In the genomic region with DNA sequence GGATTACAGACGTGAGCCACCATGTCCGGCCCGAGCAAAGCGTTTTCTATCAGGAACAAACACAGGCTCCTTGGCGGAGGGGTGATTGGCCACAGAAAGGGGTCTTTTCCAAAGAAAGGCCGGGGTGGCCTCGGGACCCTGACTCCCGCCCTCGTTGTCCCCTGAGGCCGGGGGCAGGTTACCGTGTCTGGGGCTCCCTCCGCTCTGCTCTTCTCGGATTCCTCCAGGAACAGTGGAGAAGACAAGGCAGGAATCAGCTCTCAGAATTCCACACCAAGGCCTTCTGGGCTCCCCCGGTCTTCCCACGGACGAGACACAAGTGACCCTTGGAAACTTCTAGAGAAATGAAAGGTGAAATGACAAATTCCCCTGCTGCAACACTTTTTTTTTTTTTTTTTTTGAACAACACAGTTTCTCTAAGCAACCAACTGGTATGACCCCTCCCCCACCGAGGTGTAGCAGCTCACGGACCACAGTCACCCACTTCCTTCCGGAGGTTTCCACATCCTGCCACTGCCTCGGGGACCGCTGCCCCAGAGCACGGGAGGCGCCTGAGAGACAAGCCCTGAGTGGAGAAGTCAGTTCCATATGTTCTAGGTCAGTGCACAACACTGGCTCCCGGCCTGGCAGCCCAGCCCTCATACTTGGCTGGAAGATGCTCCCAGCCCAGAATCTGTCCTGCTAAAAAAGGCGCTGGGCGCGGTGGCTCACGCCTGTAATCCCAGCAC, we compare ENCODE assay signal across 10 cellular contexts. TPM values are rescaled to one million over a fixed set of nuclear protein-coding genes. Genes with fewer than 3 reads are reported as not detected.
DNase-seq lines count a peak whose midpoint lies in the region; ATAC-seq, FAIRE-seq and TF ChIP-seq lines count a peak whose summit lies in the region.
"Had no signal": no experiment of that assay in that cellular context is flagged by ENCODE, and none has a peak within 500 bp of the region (broad histone marks: within the 10 kb centered on the region; RNA-seq: fewer than 3 reads in every experiment).

No MANE protein-coding gene starts in this region.

- POLR2A ChIA-PET in WTC11 (lab: Charles Lee), result no interaction called here

- no peaks in the 10 kb centered on the region for H3K36me3 Mint-ChIP-seq in WTC11
- peaks cover 50% of the 10 kb centered on the region for H3K36me3 Mint-ChIP-seq in stimulated activated naive CD8-positive, alpha-beta T cell treated with anti-CD3 and anti-CD28 coated beads, Interleukin-15, Interleukin-2, amounts not matched to agents 100 ng/mL and 50 ng/mL, for 24 hours (ENCODE audit: low read depth)

- DNase-seq in WTC11 (ENCODE audit: low spot score), result no peak
- peak; percentile 8 for DNase-seq in bronchial epithelial cell (ENCODE audit: low read depth)
- no peak for DNase-seq in DMS153 treated with DMSO at 0.1 percent for 48 hours (lab: John Stamatoyannopoulos, UW; ENCODE audit: unreplicated experiment)
- no peak for DNase-seq in NCI-H510A (lab: John Stamatoyannopoulos, UW)
- DNase-seq: IMR-90 had no signal

- FAIRE-seq in bronchial epithelial cell (lab: Jason Lieb, UNC), result no peak

- peaks cover 15% of the 10 kb centered on the region for H3K4me1 Mint-ChIP-seq in WTC11
- H3K4me1 Mint-ChIP-seq in stimulated activated naive CD8-positive, alpha-beta T cell treated with anti-CD3 and anti-CD28 coated beads, Interleukin-15, Interleukin-2, amounts not matched to agents 100 ng/mL and 50 ng/mL, for 24 hours (ENCODE audit: low read depth), result peaks cover 76% of the 10 kb centered on the region

- no peaks in the 10 kb centered on the region for H3K9me3 ChIP-seq in mucosa of rectum (ENCODE audit: control insufficient read depth in 2 of 2, low read length in 2 of 2)
- H3K9me3 ChIP-seq: tibial artery had no signal

- peak; percentile 30 for ATAC-seq in GM18519 (IDR thresholded peaks at IDR 0.05; ENCODE audit: low FRiP score, unreplicated experiment)
- peak; percentile 30 for ATAC-seq in HG03378 (IDR thresholded peaks at IDR 0.05; ENCODE audit: unreplicated experiment)
- ATAC-seq in WTC11, result no peak

- no peak for TF ChIP-seq CTCF in WTC11 (IDR thresholded peaks at IDR 0.05)
- no peak for TF ChIP-seq CTCF in bronchial epithelial cell (IDR thresholded peaks at IDR 0.05; ENCODE audit: insufficient read depth, low read length, severe bottlenecking)

- H3K27ac Mint-ChIP-seq in WTC11, result peak overlapping the region; percentile 91
- peak overlapping the region; percentile 98 for H3K27ac Mint-ChIP-seq in stimulated activated naive CD8-positive, alpha-beta T cell treated with anti-CD3 and anti-CD28 coated beads, Interleukin-15, Interleukin-2, amounts not matched to agents 100 ng/mL and 50 ng/mL, for 24 hours

- no peaks in the 10 kb centered on the region for H3K27me3 Mint-ChIP-seq in WTC11 (ENCODE audit: low read depth)
- peaks cover 3% of the 10 kb centered on the region for H3K27me3 Mint-ChIP-seq in stimulated activated naive CD8-positive, alpha-beta T cell treated with anti-CD3 and anti-CD28 coated beads, Interleukin-15, Interleukin-2, amounts not matched to agents 100 ng/mL and 50 ng/mL, for 24 hours

- CTCF ChIA-PET in WTC11 (lab: Charles Lee), result interaction anchor here (0.7 kb wide), 2 partner anchors 97 to 259 kb away, joined by 3 read pairs; no protein-coding TSS in a partner anchor

- no peaks in the 10 kb centered on the region for H3K9me3 Mint-ChIP-seq in WTC11
- H3K9me3 Mint-ChIP-seq in stimulated activated naive CD8-positive, alpha-beta T cell treated with anti-CD3 and anti-CD28 coated beads, Interleukin-15, Interleukin-2, amounts not matched to agents 100 ng/mL and 50 ng/mL, for 24 hours, result no peaks in the 10 kb centered on the region

- no peak overlapping the region for H3K4me3 Mint-ChIP-seq in WTC11
- peak overlapping the region; percentile 93 for H3K4me3 Mint-ChIP-seq in stimulated activated naive CD8-positive, alpha-beta T cell treated with anti-CD3 and anti-CD28 coated beads, Interleukin-15, Interleukin-2, amounts not matched to agents 100 ng/mL and 50 ng/mL, for 24 hours

- H3K36me3 ChIP-seq in bronchial epithelial cell (ENCODE audit: control insufficient read depth, insufficient read depth, low read length) (peaks cover 13% of the 10 kb centered on the region), mucosa of rectum (ENCODE audit: control insufficient read depth in 2 of 2, insufficient read depth in 2 of 2, low read length in 2 of 2) (peaks cover 3 to 20% of the 10 kb centered on the region in 2 donors)

- peak overlapping the region; percentile 75 to 78 for H3K27ac ChIP-seq in mucosa of rectum (ENCODE audit: low read depth in 2 of 2, low read length in 2 of 2)
- H3K27ac ChIP-seq: tibial artery had no signal

- no peaks in the 10 kb centered on the region for H3K27me3 ChIP-seq in bronchial epithelial cell (ENCODE audit: control insufficient read depth, insufficient read depth, low read length)
- no peaks in the 10 kb centered on the region for H3K27me3 ChIP-seq in mucosa of rectum (ENCODE audit: control insufficient read depth in 2 of 2, insufficient read depth in 2 of 2, low read length in 2 of 2)
- H3K27me3 ChIP-seq: tibial artery had no signal

- peaks cover 15 to 25% of the 10 kb centered on the region in 2 donors for H3K4me1 ChIP-seq in mucosa of rectum (ENCODE audit: control insufficient read depth in 2 of 2, insufficient read depth in 2 of 2, low read length in 2 of 2)

- H3K9ac ChIP-seq in mucosa of rectum (ENCODE audit: low read depth in 1 of 2, low read length in 2 of 2), result peak overlapping the region; percentile 10 to 47

- H3K4me3 ChIP-seq in bronchial epithelial cell (ENCODE audit: low read depth, low read length) (no peak overlapping the region), mucosa of rectum (ENCODE audit: low read length in 2 of 2) (peak overlapping the region; percentile 55 to 74)
- H3K4me3 ChIP-seq: tibial artery had no signal

TF ChIP-seq in WTC11, 78 proteins besides CTCF, POLR2A, EP300 and RAD21 (continues in another document):
- TF ChIP-seq, protein P1, sequence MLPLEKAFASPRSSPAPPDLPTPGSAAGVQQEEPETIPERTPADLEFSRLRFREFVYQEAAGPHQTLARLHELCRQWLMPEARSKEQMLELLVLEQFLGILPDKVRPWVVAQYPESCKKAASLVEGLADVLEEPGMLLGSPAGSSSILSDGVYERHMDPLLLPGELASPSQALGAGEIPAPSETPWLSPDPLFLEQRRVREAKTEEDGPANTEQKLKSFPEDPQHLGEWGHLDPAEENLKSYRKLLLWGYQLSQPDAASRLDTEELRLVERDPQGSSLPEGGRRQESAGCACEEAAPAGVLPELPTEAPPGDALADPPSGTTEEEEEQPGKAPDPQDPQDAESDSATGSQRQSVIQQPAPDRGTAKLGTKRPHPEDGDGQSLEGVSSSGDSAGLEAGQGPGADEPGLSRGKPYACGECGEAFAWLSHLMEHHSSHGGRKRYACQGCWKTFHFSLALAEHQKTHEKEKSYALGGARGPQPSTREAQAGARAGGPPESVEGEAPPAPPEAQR (CRISPR knock-in tag; IDR thresholded peaks at IDR 0.05), result no peak
- no peak for TF ChIP-seq TEAD1 (CRISPR knock-in tag; IDR thresholded peaks at IDR 0.05)
- TF ChIP-seq ZNF423 (CRISPR knock-in tag; IDR thresholded peaks at IDR 0.05), result no peak
- TF ChIP-seq, protein P2, sequence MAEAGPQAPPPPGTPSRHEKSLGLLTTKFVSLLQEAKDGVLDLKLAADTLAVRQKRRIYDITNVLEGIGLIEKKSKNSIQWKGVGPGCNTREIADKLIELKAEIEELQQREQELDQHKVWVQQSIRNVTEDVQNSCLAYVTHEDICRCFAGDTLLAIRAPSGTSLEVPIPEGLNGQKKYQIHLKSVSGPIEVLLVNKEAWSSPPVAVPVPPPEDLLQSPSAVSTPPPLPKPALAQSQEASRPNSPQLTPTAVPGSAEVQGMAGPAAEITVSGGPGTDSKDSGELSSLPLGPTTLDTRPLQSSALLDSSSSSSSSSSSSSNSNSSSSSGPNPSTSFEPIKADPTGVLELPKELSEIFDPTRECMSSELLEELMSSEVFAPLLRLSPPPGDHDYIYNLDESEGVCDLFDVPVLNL (CRISPR knock-in tag; IDR thresholded peaks at IDR 0.05; ENCODE audit: borderline replicate concordance, low read depth), result no peak
- TF ChIP-seq ETV6 (CRISPR knock-in tag; IDR thresholded peaks at IDR 0.05), result no peak
- no peak for TF ChIP-seq FOXJ3 (CRISPR knock-in tag; IDR thresholded peaks at IDR 0.05; ENCODE audit: borderline replicate concordance)
- TF ChIP-seq ZNF512 (CRISPR knock-in tag; IDR thresholded peaks at IDR 0.05; ENCODE audit: borderline replicate concordance), result no peak
- TF ChIP-seq NFE2L1 (CRISPR knock-in tag; IDR thresholded peaks at IDR 0.05), result no peak

RNA-seq across cellular contexts. Expression of gene MOB3A, which starts 11.0 kb away (rescaled TPM):
- total RNA-seq in WTC11 (2021) (8.1 to 9.8 TPM (median 9.6 TPM) in 3 replicates), bronchial epithelial cell (15.8 and 19.5 TPM in 2 replicates)

RNA-seq across cellular contexts. Expression of gene IZUMO4, which starts 11.6 kb away (rescaled TPM):
- total RNA-seq in WTC11 (2021) (0.73 to 1.9 TPM (median 1.8 TPM) in 3 replicates), bronchial epithelial cell (3.7 and 5.9 TPM in 2 replicates)

RNA-seq across cellular contexts. Expression of gene MKNK2, which starts 34.1 kb away (rescaled TPM):
- total RNA-seq in WTC11 (2021) (150 to 165 TPM (median 163 TPM) in 3 replicates), bronchial epithelial cell (251 and 1,002 TPM in 2 replicates)
